ENCODE assay signal across 12 cellular contexts in genomic region chr4:68346461-68346860, GRCh38. TPM values are rescaled to one million over a fixed set of nuclear protein-coding genes. Genes with fewer than 3 reads are reported as not detected.
DNase-seq lines count a peak whose midpoint lies in the region; ATAC-seq, FAIRE-seq and TF ChIP-seq lines count a peak whose summit lies in the region.
"Had no signal": no experiment of that assay in that cellular context is flagged by ENCODE, and none has a peak within 500 bp of the region (broad histone marks: within the 10 kb centered on the region; RNA-seq: fewer than 3 reads in every experiment).

No MANE protein-coding gene starts in this region.

- H3K27ac ChIP-seq in A549, result peak overlapping the region in 1 of 2 experiments; percentile 57; a peak in 2 of 6 replicates
- no peak overlapping the region for H3K27ac ChIP-seq in HEK293 (ENCODE audit: extremely low read depth, low read depth, low read length)
- no peak overlapping the region for H3K27ac ChIP-seq in stomach
- H3K27ac ChIP-seq: pancreas, upper lobe of right lung had no signal

- no peaks in the 10 kb centered on the region for H3K9me3 Mint-ChIP-seq in activated naive CD8-positive, alpha-beta T cell treated with anti-CD3 and anti-CD28 coated beads for 36 hours

- H3K9me3 ChIP-seq in A549 (no peaks in the 10 kb centered on the region), HEK293 (ENCODE audit: control insufficient read depth, insufficient read depth, low read depth, low read length) (no peaks in the 10 kb centered on the region), iPS-15b (ENCODE audit: control insufficient read depth, insufficient read depth, low read length) (no peaks in the 10 kb centered on the region), stomach (no peaks in the 10 kb centered on the region)
- H3K9me3 ChIP-seq: pancreas, upper lobe of right lung had no signal

- TF ChIP-seq RAD21 in A549 (conservative IDR thresholded peaks at IDR 0.05 in 1 of 2, IDR thresholded peaks at IDR 0.05 in 1 of 2), result no peak

- H3K4me1 ChIP-seq in A549 (peaks cover 54% of the 10 kb centered on the region), HEK293 (ENCODE audit: control insufficient read depth, insufficient read depth, low read length) (0 out of 2 replicates have a peak, but pooled peaks cover 8% of the 10 kb centered on the region), iPS-15b (ENCODE audit: control insufficient read depth, insufficient read depth, low read length) (peaks cover 16% of the 10 kb centered on the region), stomach (peaks cover 34 to 74% (median 60%) of the 10 kb centered on the region in 4 donors)

- H3K4me1 Mint-ChIP-seq in activated naive CD8-positive, alpha-beta T cell treated with anti-CD3 and anti-CD28 coated beads for 36 hours, result peaks cover 48% of the 10 kb centered on the region

- H3K36me3 ChIP-seq in HEK293 (ENCODE audit: control insufficient read depth in 2 of 2, insufficient read depth in 1 of 2, low read length in 2 of 2), result peaks cover 0 to 11% of the 10 kb centered on the region in 2 experiments; a peak in 1 of 3 replicates
- H3K36me3 ChIP-seq in iPS-15b (ENCODE audit: control insufficient read depth, insufficient read depth, low read length), result no peaks in the 10 kb centered on the region
- no peaks in the 10 kb centered on the region for H3K36me3 ChIP-seq in stomach
- H3K36me3 ChIP-seq: pancreas, upper lobe of right lung had no signal

- H3K27me3 ChIP-seq in iPS-15b (ENCODE audit: control insufficient read depth, insufficient read depth, low read length) (no peaks in the 10 kb centered on the region), stomach (no peaks in the 10 kb centered on the region)
- H3K27me3 ChIP-seq: pancreas, upper lobe of right lung had no signal

- 0 out of 6 replicates have a peak, but pooled peaks of 1 of the 2 experiments have one; percentile 9 for ATAC-seq in A549
- no peak for ATAC-seq in HG02623 (IDR thresholded peaks at IDR 0.05; ENCODE audit: unreplicated experiment)
- ATAC-seq: pancreas, upper lobe of right lung had no signal

- peak overlapping the region; percentile 60 for H3K27ac Mint-ChIP-seq in activated naive CD8-positive, alpha-beta T cell treated with anti-CD3 and anti-CD28 coated beads for 36 hours

- 11% methylated on average over 3 of the region's 3 CpGs for WGBS in A549 (ENCODE audit: missing lambda C conversion rate)
- 76 to 84% (median 81%) methylated on average over 3 of the region's 3 CpGs for WGBS in stomach, 5 donors

- POLR2A ChIA-PET in A549 (lab: Yijun Ruan, JAX) (no interaction called here), HEK293 (lab: Yijun Ruan, JAX) (no interaction called here)

- H3K4me3 ChIP-seq in A549, result peak overlapping the region; percentile 3; the same call in 1 of the 3 replicates
- H3K4me3 ChIP-seq in HEK293 (ENCODE audit: low read depth, low read length), result no peak overlapping the region
- peak overlapping the region; percentile 96 for H3K4me3 ChIP-seq in iPS-15b (ENCODE audit: low read depth, low read length)
- H3K4me3 ChIP-seq in stomach, result peak overlapping the region in 1 of 4 donors; percentile 67

- TF ChIP-seq EP300 in A549 (IDR thresholded peaks at IDR 0.05) (no peak), stomach (IDR thresholded peaks at IDR 0.05) (no peak)

- TF ChIP-seq POLR2A in A549 (IDR thresholded peaks at IDR 0.05; ENCODE audit: low read length) (no peak), stomach (IDR thresholded peaks at IDR 0.05) (no peak)

- intact Hi-C loops in stomach (cut with DNase I; ENCODE audit: low total_unique reads), result no loop called here

- H3K4me2 ChIP-seq in A549, result peak overlapping the region; percentile 81

- H3K36me3 Mint-ChIP-seq in activated naive CD8-positive, alpha-beta T cell treated with anti-CD3 and anti-CD28 coated beads for 36 hours, result peaks cover 27% of the 10 kb centered on the region

- DNase-seq in A549 (ENCODE audit: low read depth in 1 of 2, low spot score in 1 of 2), result peak; percentile 27 to 34
- DNase-seq in activated naive CD8-positive, alpha-beta T cell treated with anti-CD3 and anti-CD28 coated beads for 36 hours, result no peak
- DNase-seq in cerebellar nuclear complex (lab: John Stamatoyannopoulos, UW), result no peak
- no peak for DNase-seq in stomach
- no peak for DNase-seq in D721Med (ENCODE audit: insufficient read length, low spot score)
- DNase-seq: activated naive CD4-positive, alpha-beta T cell; NCI-H187 treated with DMSO at 0.1 percent for 48 hours; pancreas; upper lobe of right lung had no signal

- CTCF ChIA-PET in A549 (lab: Yijun Ruan, JAX), result interaction anchor here (2.8 kb wide), 1 partner anchor 30 kb away, joined by 11 read pairs; no protein-coding TSS in a partner anchor
- CTCF ChIA-PET in HEK293 (lab: Yijun Ruan, JAX), result interaction anchor here (0.9 kb wide), 1 partner anchor 73 kb away, joined by 3 read pairs; no protein-coding TSS in a partner anchor

- FAIRE-seq in A549 (lab: Jason Lieb, UNC) (no peak), D721Med (lab: Jason Lieb, UNC) (no peak)
- FAIRE-seq: pancreas had no signal

- no peak overlapping the region for H3K9ac ChIP-seq in iPS-15b (ENCODE audit: low read depth, low read length)

- H3K4me3 Mint-ChIP-seq in activated naive CD8-positive, alpha-beta T cell treated with anti-CD3 and anti-CD28 coated beads for 36 hours, result peak overlapping the region; percentile 47

- peaks cover 3% of the 10 kb centered on the region for H3K27me3 Mint-ChIP-seq in activated naive CD8-positive, alpha-beta T cell treated with anti-CD3 and anti-CD28 coated beads for 36 hours

- TF ChIP-seq CTCF in A549 (IDR thresholded peaks at IDR 0.05), result no peak
- no peak for TF ChIP-seq CTCF in HEK293 (tag by site-specific recombination; IDR thresholded peaks at IDR 0.05)
- no peak for TF ChIP-seq CTCF in stomach (IDR thresholded peaks at IDR 0.05)
- no peak for TF ChIP-seq CTCF in D721Med (IDR thresholded peaks at IDR 0.05; ENCODE audit: insufficient read depth, missing control alignments)

TF ChIP-seq in A549, 52 proteins besides CTCF, POLR2A, EP300 and RAD21 (continues in another document):
- TF ChIP-seq ZFP36 (IDR thresholded peaks at IDR 0.05; ENCODE audit: borderline replicate concordance, partially characterized antibody) (no peak), HOXB13 (CRISPR knock-in tag; IDR thresholded peaks at IDR 0.05; ENCODE audit: low read depth) (no peak), HDAC2 (IDR thresholded peaks at IDR 0.05) (no peak), ZNF302 (CRISPR knock-in tag; IDR thresholded peaks at IDR 0.05) (no peak), KDM5A (IDR thresholded peaks at IDR 0.05) (no peak), USF2 (IDR thresholded peaks at IDR 0.05) (no peak), MAFK (IDR thresholded peaks at IDR 0.05; ENCODE audit: partially characterized antibody) (no peak), PHF8 (IDR thresholded peaks at IDR 0.05; ENCODE audit: borderline replicate concordance, low read depth) (no peak), SREBF2 (IDR thresholded peaks at IDR 0.05) (no peak), POLR2AphosphoS2 (conservative IDR thresholded peaks at IDR 0.05; ENCODE audit: low read length) (no peak), FOSL2 (IDR thresholded peaks at IDR 0.05) (peak; percentile 40; the same call in 1 of the 2 replicates), FOSL2 (CRISPR knock-in tag; IDR thresholded peaks at IDR 0.05) (peak; percentile 78)

TF ChIP-seq in HEK293, 187 proteins besides CTCF, POLR2A, EP300 and RAD21:
- TF ChIP-seq ZNF580 (tag by site-specific recombination; IDR thresholded peaks at IDR 0.05), result no peak
- TF ChIP-seq BCL11A (tag by site-specific recombination; IDR thresholded peaks at IDR 0.05; ENCODE audit: low read depth), result no peak
- TF ChIP-seq SP7 (tag by site-specific recombination; IDR thresholded peaks at IDR 0.05), result 0 out of 2 replicates have a peak, but pooled peaks have one; percentile 13

RNA-seq across cellular contexts. Expression of gene YTHDC1, which starts 3.4 kb away (rescaled TPM):
- polyA plus RNA-seq in A549 (2011; rRNA removed) (49.7 and 53.4 TPM in 2 replicates), A549 (2017; fragmentation: RNase III; extraction: RNeasy Plus Mini Kit Qiagen cat#74134 plus additional on column Dnase treatment) (47.0 to 52.8 TPM (median 49.3 TPM) in 3 replicates), stomach (10 to 100 TPM; 22.9 to 33.2 (median 29.5) TPM)
- 16.6 and 21.1 TPM in 2 replicates for polyA plus RNA-seq in A549 (2012; cell fraction: cytosol; rRNA removed)
- 15.8 and 22.2 TPM in 2 replicates for polyA plus RNA-seq in A549 (2012; cell fraction: nucleus; rRNA removed)
- polyA minus RNA-seq in A549 (2011; rRNA and poly(A)+ RNA removed), result 26.9 and 31.0 TPM in 2 replicates
- 10 to 100 TPM; 81.1 to 84.7 TPM for total RNA-seq in activated naive CD8-positive, alpha-beta T cell treated with anti-CD3 and anti-CD28 coated beads for 36 hours
- 100 to 1,000 TPM in 1 of 5 donors, 10 to 100 TPM in 4; 37.2 to 113 (median 89.3) TPM for total RNA-seq in stomach

Comparison
In these comparisons a context has a peak if more than half of its experiments do, and no peak if none do; other contexts are left out.
1. DNase-seq: peak in A549 (2 of 2); none in activated naive CD8-positive, alpha-beta T cell treated with anti-CD3 and anti-CD28 coated beads for 36 hours (single experiment), cerebellar nuclear complex (0 of 2), stomach (single experiment) and D721Med (single experiment).